8 cellular contexts compared by ENCODE assay signal in genomic region chr1:43836267-43836951, GRCh38.
DNase-seq lines count a peak whose midpoint lies in the region; ATAC-seq and TF ChIP-seq lines count a peak whose summit lies in the region.

No MANE protein-coding gene starts in this region.

- H3K4me3 Mint-ChIP-seq in nephron = no peak overlapping the region

- peak overlapping the region; percentile 83 for H3K9ac ChIP-seq in BLaER1

- H3K4me1 Mint-ChIP-seq in nephron = peaks cover 30% of the 10 kb centered on the region

- H3K27ac ChIP-seq in BLaER1 (peak overlapping the region; percentile 98), adrenal gland (no peak overlapping the region), upper lobe of right lung (no peak overlapping the region)

- TF ChIP-seq POLR2A in adrenal gland (IDR thresholded peaks at IDR 0.05) = no peak

- H3K4me3 ChIP-seq in BLaER1 = 0 out of 2 replicates have a peak overlapping the region, but pooled peaks have one; percentile 10
- no peak overlapping the region for H3K4me3 ChIP-seq in adrenal gland
- H3K4me3 ChIP-seq in upper lobe of right lung = no peak overlapping the region

- H3K36me3 ChIP-seq in BLaER1 = peaks cover 17% of the 10 kb centered on the region
- H3K36me3 ChIP-seq in adrenal gland (replicated peaks in 1 of 2) = no peaks in the 10 kb centered on the region
- H3K36me3 ChIP-seq in upper lobe of right lung = no peaks in the 10 kb centered on the region

- WGBS in adrenal gland, 4 donors = 61 to 71% (median 64%) methylated on average over 2 to 6 of the region's 6 CpGs

- H3K9me3 ChIP-seq in BLaER1 (peaks cover 10% of the 10 kb centered on the region), adrenal gland (replicated peaks in 1 of 3) (no peaks in the 10 kb centered on the region), upper lobe of right lung (no peaks in the 10 kb centered on the region)

- TF ChIP-seq CTCF in adrenal gland (IDR thresholded peaks at IDR 0.05) (no peak), nephron (IDR thresholded peaks at IDR 0.05; ENCODE audit: unreplicated experiment in 3 of 3) (no peak), upper lobe of right lung (IDR thresholded peaks at IDR 0.05) (no peak)

- peaks cover 87% of the 10 kb centered on the region for H3K4me1 ChIP-seq in BLaER1
- H3K4me1 ChIP-seq in adrenal gland (replicated peaks in 1 of 2) = peaks cover 3 to 27% of the 10 kb centered on the region in 2 donors
- H3K4me1 ChIP-seq in upper lobe of right lung = peaks cover 34% of the 10 kb centered on the region

- H3K27me3 Mint-ChIP-seq in nephron (ENCODE audit: low read depth) = peaks cover 4% of the 10 kb centered on the region

- peak overlapping the region; percentile 94 for H3K4me2 ChIP-seq in BLaER1

- H3K27me3 ChIP-seq in BLaER1 = no peaks in the 10 kb centered on the region
- H3K27me3 ChIP-seq in adrenal gland = no peaks in the 10 kb centered on the region
- no peaks in the 10 kb centered on the region for H3K27me3 ChIP-seq in upper lobe of right lung

- ATAC-seq in GM21381 (IDR thresholded peaks at IDR 0.05; ENCODE audit: unreplicated experiment) (peak; percentile 52), SK-N-SH treated with all-trans-retinoic acid at 6 μM for 48 hours (peak; percentile 45), upper lobe of right lung (peak; percentile 37), GM21515 (IDR thresholded peaks at IDR 0.05; ENCODE audit: unreplicated experiment) (no peak)

- intact Hi-C loops in adrenal gland (cut with DNase I) (no loop called here), upper lobe of right lung (cut with DNase I) (no loop called here)

- peak overlapping the region in 2 of 3 experiments; percentile 39 to 83 for H3K27ac Mint-ChIP-seq in nephron

- peaks cover 33% of the 10 kb centered on the region for H3K36me3 Mint-ChIP-seq in nephron (ENCODE audit: low read depth)

- peak; percentile 98 for DNase-seq in NCI-H1105 (lab: John Stamatoyannopoulos, UW)
- DNase-seq in adrenal gland = peak; percentile 38 to 65 (median 40)
- DNase-seq in upper lobe of right lung = peak; percentile 82

- peaks cover 2% of the 10 kb centered on the region for H3K9me3 Mint-ChIP-seq in nephron

- no peaks in the 10 kb centered on the region for H4K20me1 ChIP-seq in BLaER1

TF ChIP-seq in SK-N-SH treated with all-trans-retinoic acid at 6 μM for 48 hours, 23 proteins besides CTCF, POLR2A, EP300 and RAD21:
- TF ChIP-seq, protein P1, sequence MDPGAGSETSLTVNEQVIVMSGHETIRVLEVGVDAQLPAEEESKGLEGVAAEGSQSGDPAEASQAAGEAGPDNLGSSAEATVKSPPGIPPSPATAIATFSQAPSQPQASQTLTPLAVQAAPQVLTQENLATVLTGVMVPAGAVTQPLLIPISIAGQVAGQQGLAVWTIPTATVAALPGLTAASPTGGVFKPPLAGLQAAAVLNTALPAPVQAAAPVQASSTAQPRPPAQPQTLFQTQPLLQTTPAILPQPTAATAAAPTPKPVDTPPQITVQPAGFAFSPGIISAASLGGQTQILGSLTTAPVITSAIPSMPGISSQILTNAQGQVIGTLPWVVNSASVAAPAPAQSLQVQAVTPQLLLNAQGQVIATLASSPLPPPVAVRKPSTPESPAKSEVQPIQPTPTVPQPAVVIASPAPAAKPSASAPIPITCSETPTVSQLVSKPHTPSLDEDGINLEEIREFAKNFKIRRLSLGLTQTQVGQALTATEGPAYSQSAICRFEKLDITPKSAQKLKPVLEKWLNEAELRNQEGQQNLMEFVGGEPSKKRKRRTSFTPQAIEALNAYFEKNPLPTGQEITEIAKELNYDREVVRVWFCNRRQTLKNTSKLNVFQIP (CRISPR knock-in tag; IDR thresholded peaks at IDR 0.05; ENCODE audit: borderline replicate concordance, low read depth) = no peak
- TF ChIP-seq ARNTL (CRISPR knock-in tag; IDR thresholded peaks at IDR 0.05; ENCODE audit: borderline replicate concordance, low read depth) = no peak
- TF ChIP-seq OSR1 (CRISPR knock-in tag; IDR thresholded peaks at IDR 0.05) = no peak
- TF ChIP-seq CSRNP3 (CRISPR knock-in tag; IDR thresholded peaks at IDR 0.05) = no peak
- TF ChIP-seq ISL1 (CRISPR knock-in tag; IDR thresholded peaks at IDR 0.05) = no peak
- no peak for TF ChIP-seq TOX (CRISPR knock-in tag; IDR thresholded peaks at IDR 0.05; ENCODE audit: borderline replicate concordance)
- TF ChIP-seq ZC3H10 (CRISPR knock-in tag; IDR thresholded peaks at IDR 0.05) = no peak
- TF ChIP-seq ZFP3 (CRISPR knock-in tag; IDR thresholded peaks at IDR 0.05) = peak; percentile 45; the same call in 1 of the 2 replicates
- no peak for TF ChIP-seq ZNF70 (CRISPR knock-in tag; IDR thresholded peaks at IDR 0.05)
- no peak for TF ChIP-seq GLIS3 (CRISPR knock-in tag; IDR thresholded peaks at IDR 0.05)
- no peak for TF ChIP-seq PPARA (CRISPR knock-in tag; IDR thresholded peaks at IDR 0.05; ENCODE audit: borderline replicate concordance)
- peak; percentile 72; the same call in 1 of the 2 replicates for TF ChIP-seq TSHZ2 (CRISPR knock-in tag; IDR thresholded peaks at IDR 0.05)
- TF ChIP-seq TCF4 (CRISPR knock-in tag; IDR thresholded peaks at IDR 0.05; ENCODE audit: borderline replicate concordance) = peak; percentile 79; the same call in 1 of the 2 replicates
- TF ChIP-seq, protein P2, sequence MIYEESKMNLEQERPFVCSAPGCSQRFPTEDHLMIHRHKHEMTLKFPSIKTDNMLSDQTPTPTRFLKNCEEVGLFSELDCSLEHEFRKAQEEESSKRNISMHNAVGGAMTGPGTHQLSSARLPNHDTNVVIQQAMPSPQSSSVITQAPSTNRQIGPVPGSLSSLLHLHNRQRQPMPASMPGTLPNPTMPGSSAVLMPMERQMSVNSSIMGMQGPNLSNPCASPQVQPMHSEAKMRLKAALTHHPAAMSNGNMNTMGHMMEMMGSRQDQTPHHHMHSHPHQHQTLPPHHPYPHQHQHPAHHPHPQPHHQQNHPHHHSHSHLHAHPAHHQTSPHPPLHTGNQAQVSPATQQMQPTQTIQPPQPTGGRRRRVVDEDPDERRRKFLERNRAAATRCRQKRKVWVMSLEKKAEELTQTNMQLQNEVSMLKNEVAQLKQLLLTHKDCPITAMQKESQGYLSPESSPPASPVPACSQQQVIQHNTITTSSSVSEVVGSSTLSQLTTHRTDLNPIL (CRISPR knock-in tag; IDR thresholded peaks at IDR 0.05; ENCODE audit: low read depth) = no peak
- TF ChIP-seq SNAI2 (CRISPR knock-in tag; IDR thresholded peaks at IDR 0.05) = no peak
- 0 out of 2 replicates have a peak, but pooled peaks have one; percentile 19 for TF ChIP-seq ZNF8 (CRISPR knock-in tag; IDR thresholded peaks at IDR 0.05)
- TF ChIP-seq RARB (CRISPR knock-in tag; IDR thresholded peaks at IDR 0.05) = no peak

Comparison
In these comparisons a context has a peak if more than half of its experiments do, and no peak if none do; other contexts are left out.
1. DNase-seq: peak in every context shown above with its lines; median percentile 98 in NCI-H1105; 82 in upper lobe of right lung; 40 in adrenal gland.